Comparison of ENCODE assay signal across 2 cellular contexts in the genomic region with DNA sequence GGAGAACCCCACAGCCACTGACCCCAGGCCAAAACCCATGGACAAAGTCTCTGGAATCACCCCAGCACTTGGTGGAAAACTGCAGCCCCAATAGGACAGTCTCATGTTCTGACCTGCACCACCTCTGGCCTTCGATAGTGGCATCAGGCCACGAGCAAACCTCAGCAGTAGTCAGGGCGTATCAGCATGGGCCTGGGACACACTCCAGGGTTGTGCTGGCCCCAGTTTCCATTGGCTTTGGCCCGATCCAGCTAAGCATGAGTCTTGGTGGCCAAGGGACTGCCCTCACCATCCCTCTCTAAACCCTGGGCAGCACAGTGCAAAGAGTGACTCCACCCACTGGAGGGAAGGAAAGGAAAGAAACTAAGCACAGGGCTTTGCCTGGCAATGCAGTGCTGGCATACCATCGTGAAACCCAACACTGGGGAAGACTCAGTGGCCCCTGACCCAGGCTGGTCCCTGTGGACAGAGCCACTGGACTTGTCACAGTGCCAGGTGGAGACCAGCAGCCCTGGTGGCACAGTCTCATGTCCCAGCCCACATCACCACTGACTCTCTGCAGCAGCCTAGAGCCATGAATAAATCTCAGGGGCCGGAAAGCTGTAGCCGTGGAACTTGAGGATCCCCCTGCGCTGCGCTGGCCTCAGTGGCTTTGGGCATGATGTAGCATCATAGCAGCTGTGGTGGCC.
TF ChIP-seq lines count a peak whose summit lies in the region.

No MANE protein-coding gene starts in this region.

TF ChIP-seq in SK-N-SH treated with all-trans-retinoic acid at 6 μM for 48 hours, 23 proteins besides CTCF, POLR2A, EP300 and RAD21 (continued from another document):
- TF ChIP-seq, protein P1, sequence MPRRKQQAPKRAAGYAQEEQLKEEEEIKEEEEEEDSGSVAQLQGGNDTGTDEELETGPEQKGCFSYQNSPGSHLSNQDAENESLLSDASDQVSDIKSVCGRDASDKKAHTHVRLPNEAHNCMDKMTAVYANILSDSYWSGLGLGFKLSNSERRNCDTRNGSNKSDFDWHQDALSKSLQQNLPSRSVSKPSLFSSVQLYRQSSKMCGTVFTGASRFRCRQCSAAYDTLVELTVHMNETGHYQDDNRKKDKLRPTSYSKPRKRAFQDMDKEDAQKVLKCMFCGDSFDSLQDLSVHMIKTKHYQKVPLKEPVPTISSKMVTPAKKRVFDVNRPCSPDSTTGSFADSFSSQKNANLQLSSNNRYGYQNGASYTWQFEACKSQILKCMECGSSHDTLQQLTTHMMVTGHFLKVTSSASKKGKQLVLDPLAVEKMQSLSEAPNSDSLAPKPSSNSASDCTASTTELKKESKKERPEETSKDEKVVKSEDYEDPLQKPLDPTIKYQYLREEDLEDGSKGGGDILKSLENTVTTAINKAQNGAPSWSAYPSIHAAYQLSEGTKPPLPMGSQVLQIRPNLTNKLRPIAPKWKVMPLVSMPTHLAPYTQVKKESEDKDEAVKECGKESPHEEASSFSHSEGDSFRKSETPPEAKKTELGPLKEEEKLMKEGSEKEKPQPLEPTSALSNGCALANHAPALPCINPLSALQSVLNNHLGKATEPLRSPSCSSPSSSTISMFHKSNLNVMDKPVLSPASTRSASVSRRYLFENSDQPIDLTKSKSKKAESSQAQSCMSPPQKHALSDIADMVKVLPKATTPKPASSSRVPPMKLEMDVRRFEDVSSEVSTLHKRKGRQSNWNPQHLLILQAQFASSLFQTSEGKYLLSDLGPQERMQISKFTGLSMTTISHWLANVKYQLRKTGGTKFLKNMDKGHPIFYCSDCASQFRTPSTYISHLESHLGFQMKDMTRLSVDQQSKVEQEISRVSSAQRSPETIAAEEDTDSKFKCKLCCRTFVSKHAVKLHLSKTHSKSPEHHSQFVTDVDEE (CRISPR knock-in tag; IDR thresholded peaks at IDR 0.05) = no peak
- TF ChIP-seq, protein P2, sequence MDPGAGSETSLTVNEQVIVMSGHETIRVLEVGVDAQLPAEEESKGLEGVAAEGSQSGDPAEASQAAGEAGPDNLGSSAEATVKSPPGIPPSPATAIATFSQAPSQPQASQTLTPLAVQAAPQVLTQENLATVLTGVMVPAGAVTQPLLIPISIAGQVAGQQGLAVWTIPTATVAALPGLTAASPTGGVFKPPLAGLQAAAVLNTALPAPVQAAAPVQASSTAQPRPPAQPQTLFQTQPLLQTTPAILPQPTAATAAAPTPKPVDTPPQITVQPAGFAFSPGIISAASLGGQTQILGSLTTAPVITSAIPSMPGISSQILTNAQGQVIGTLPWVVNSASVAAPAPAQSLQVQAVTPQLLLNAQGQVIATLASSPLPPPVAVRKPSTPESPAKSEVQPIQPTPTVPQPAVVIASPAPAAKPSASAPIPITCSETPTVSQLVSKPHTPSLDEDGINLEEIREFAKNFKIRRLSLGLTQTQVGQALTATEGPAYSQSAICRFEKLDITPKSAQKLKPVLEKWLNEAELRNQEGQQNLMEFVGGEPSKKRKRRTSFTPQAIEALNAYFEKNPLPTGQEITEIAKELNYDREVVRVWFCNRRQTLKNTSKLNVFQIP (CRISPR knock-in tag; IDR thresholded peaks at IDR 0.05; ENCODE audit: borderline replicate concordance, low read depth) = no peak
- TF ChIP-seq ARNTL (CRISPR knock-in tag; IDR thresholded peaks at IDR 0.05; ENCODE audit: borderline replicate concordance, low read depth) (no peak), ZNF70 (CRISPR knock-in tag; IDR thresholded peaks at IDR 0.05) (no peak), SNAI2 (CRISPR knock-in tag; IDR thresholded peaks at IDR 0.05) (no peak), PPARA (CRISPR knock-in tag; IDR thresholded peaks at IDR 0.05; ENCODE audit: borderline replicate concordance) (no peak), ZFP3 (CRISPR knock-in tag; IDR thresholded peaks at IDR 0.05) (no peak), ISL1 (CRISPR knock-in tag; IDR thresholded peaks at IDR 0.05) (no peak), ZC3H10 (CRISPR knock-in tag; IDR thresholded peaks at IDR 0.05) (no peak), CSDC2 (CRISPR knock-in tag; IDR thresholded peaks at IDR 0.05) (no peak), TCF4 (CRISPR knock-in tag; IDR thresholded peaks at IDR 0.05; ENCODE audit: borderline replicate concordance) (no peak), TOX (CRISPR knock-in tag; IDR thresholded peaks at IDR 0.05; ENCODE audit: borderline replicate concordance) (no peak), ZNF565 (CRISPR knock-in tag; conservative IDR thresholded peaks at IDR 0.05; ENCODE audit: low read depth) (no peak)
- TF ChIP-seq, protein P3, sequence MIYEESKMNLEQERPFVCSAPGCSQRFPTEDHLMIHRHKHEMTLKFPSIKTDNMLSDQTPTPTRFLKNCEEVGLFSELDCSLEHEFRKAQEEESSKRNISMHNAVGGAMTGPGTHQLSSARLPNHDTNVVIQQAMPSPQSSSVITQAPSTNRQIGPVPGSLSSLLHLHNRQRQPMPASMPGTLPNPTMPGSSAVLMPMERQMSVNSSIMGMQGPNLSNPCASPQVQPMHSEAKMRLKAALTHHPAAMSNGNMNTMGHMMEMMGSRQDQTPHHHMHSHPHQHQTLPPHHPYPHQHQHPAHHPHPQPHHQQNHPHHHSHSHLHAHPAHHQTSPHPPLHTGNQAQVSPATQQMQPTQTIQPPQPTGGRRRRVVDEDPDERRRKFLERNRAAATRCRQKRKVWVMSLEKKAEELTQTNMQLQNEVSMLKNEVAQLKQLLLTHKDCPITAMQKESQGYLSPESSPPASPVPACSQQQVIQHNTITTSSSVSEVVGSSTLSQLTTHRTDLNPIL (CRISPR knock-in tag; IDR thresholded peaks at IDR 0.05; ENCODE audit: low read depth) = no peak

TF ChIP-seq in SK-N-SH, 30 proteins besides CTCF, POLR2A, EP300 and RAD21 (continued from another document):
- TF ChIP-seq, protein P4, sequence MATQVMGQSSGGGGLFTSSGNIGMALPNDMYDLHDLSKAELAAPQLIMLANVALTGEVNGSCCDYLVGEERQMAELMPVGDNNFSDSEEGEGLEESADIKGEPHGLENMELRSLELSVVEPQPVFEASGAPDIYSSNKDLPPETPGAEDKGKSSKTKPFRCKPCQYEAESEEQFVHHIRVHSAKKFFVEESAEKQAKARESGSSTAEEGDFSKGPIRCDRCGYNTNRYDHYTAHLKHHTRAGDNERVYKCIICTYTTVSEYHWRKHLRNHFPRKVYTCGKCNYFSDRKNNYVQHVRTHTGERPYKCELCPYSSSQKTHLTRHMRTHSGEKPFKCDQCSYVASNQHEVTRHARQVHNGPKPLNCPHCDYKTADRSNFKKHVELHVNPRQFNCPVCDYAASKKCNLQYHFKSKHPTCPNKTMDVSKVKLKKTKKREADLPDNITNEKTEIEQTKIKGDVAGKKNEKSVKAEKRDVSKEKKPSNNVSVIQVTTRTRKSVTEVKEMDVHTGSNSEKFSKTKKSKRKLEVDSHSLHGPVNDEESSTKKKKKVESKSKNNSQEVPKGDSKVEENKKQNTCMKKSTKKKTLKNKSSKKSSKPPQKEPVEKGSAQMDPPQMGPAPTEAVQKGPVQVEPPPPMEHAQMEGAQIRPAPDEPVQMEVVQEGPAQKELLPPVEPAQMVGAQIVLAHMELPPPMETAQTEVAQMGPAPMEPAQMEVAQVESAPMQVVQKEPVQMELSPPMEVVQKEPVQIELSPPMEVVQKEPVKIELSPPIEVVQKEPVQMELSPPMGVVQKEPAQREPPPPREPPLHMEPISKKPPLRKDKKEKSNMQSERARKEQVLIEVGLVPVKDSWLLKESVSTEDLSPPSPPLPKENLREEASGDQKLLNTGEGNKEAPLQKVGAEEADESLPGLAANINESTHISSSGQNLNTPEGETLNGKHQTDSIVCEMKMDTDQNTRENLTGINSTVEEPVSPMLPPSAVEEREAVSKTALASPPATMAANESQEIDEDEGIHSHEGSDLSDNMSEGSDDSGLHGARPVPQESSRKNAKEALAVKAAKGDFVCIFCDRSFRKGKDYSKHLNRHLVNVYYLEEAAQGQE (IDR thresholded peaks at IDR 0.05; ENCODE audit: low read depth, low read length) = no peak
- TF ChIP-seq NRF1 (IDR thresholded peaks at IDR 0.05; ENCODE audit: low read depth, low read length) = no peak
- no peak for TF ChIP-seq TCF12 (IDR thresholded peaks at IDR 0.05)
- TF ChIP-seq GATA2 (CRISPR knock-in tag; IDR thresholded peaks at IDR 0.05) = no peak
